In the genomic region with DNA sequence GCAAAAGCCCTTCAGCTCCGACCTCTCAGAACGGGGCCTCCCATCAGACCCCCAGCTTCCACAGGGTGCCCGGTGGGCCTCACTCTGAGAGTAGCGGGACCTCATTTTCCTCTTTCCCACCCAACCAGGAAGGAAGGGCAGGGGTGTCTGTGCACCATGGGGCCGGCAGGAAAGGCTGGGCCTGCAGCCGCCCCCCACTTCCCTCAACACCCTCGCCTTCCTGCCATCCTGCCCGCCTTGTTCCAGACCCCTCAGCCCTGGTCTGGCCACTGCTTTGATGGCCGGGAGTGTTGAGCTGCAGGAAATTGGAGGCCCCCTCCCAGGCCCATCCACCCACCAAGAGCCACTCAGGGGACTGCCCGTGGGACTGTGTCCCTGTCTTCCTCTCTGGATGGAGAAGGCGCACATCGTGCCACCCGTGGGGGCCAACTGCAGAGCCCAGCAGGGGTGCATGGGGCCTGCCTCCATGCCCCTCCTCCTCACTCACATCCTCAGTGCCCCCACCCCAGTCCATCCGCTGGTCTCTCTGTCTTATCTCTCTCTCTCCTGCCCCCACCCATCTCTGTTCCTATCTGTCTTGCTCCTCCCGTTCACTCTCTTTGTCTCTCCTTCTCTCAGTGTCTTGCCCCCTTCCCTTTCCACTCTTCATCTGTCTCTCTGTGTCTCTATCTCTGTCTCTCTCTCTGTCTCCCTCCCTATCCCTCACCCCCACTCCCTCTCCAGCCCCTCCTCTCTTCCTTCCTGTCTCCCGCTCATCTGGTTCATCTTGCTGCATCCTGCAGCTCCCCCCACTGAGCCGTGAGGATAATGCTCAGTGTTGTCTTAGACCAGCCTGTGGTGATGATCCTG, we compare ENCODE assay signal across 7 cellular contexts.
DNase-seq lines count a peak whose midpoint lies in the region; ATAC-seq lines count a peak whose summit lies in the region.

No MANE protein-coding gene starts in this region.

- peak overlapping the region; percentile 84 for H3K27ac ChIP-seq in caudate nucleus (ENCODE audit: low read depth, low read length)

- DNase-seq in ELR (ENCODE audit: low read depth): peak; percentile 72
- DNase-seq in NCI-H510A treated with DMSO at 0.1 percent for 48 hours (lab: John Stamatoyannopoulos, UW): peak; percentile 48
- peak in 13 of 61 donors; percentile 4 to 68 (median 17) for DNase-seq in caudate nucleus (lab: John Stamatoyannopoulos, UW)
- peak; percentile 25 for DNase-seq in midbrain (lab: John Stamatoyannopoulos, UW)
- DNase-seq in middle frontal gyrus (ENCODE audit: extremely low spot score, low spot score): no peak

- ATAC-seq in HG03354 (IDR thresholded peaks at IDR 0.05; ENCODE audit: poor library complexity, severe bottlenecking, unreplicated experiment) (no peak), GM21423 (IDR thresholded peaks at IDR 0.05; ENCODE audit: unreplicated experiment) (no peak)
